In the genomic region with DNA sequence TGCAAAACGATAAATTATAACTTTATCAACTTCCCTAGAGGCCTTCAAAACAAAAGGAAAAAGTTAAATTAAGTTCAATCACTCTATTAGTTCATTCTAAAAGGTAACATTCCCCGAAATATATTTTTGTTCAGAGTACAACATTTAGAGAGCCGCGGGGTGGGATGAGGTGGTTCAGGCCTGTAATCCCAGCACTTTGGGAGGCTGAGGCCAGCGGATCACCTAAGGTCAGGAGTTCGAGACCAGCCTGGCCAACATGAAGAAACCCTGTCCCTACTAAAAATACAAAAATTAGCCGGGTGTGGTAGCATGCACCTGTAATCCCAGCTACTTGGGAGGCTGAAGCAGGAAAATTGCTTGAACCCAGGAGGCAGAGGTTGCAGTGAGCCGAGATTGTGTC, we compare ENCODE assay signal across 8 cellular contexts.
DNase-seq lines count a peak whose midpoint lies in the region; ATAC-seq, FAIRE-seq and TF ChIP-seq lines count a peak whose summit lies in the region.
"Not testable (repeated sequence)": the region's sequence is repeated elsewhere in the genome, so short reads cannot be mapped to it uniquely, and the experiment has no call there.

No MANE protein-coding gene starts in this region.

- POLR2A ChIA-PET in A549 (lab: Yijun Ruan, JAX) = interaction anchor here (0.5 kb wide), 1 partner anchor 11 kb away, joined by 4 read pairs; no protein-coding TSS in a partner anchor
- POLR2A ChIA-PET in activated B cell treated with CpG ODN at 0.5 μM for 24 hours (lab: Charles Lee) = not testable (repeated sequence)

- H4K20me1 ChIP-seq in OCI-LY3 (ENCODE audit: insufficient read depth, low read length); keratinocyte (ENCODE audit: control insufficient read depth, extremely low read depth, insufficient read depth, low read length); osteoblast (ENCODE audit: insufficient read depth, low read length): not testable (repeated sequence)

- FAIRE-seq in A549 (lab: Jason Lieb, UNC); keratinocyte (lab: Jason Lieb, UNC): not testable (repeated sequence)

- H3K4me1 ChIP-seq in A549 (peaks cover 57% of the 10 kb centered on the region), OCI-LY3 (ENCODE audit: low read length) (peaks cover 71% of the 10 kb centered on the region), breast epithelium (peaks cover 3 to 13% of the 10 kb centered on the region in 2 donors), keratinocyte (ENCODE audit: control insufficient read depth, extremely low read depth, insufficient read depth, low read length) (peaks cover 50% of the 10 kb centered on the region), osteoblast (ENCODE audit: insufficient read depth, low read length) (peaks cover 34% of the 10 kb centered on the region), suprapubic skin (peaks cover 49% of the 10 kb centered on the region)

- TF ChIP-seq POLR2A in A549 (IDR thresholded peaks at IDR 0.05; ENCODE audit: low read length); breast epithelium (IDR thresholded peaks at IDR 0.05); suprapubic skin (IDR thresholded peaks at IDR 0.05): not testable (repeated sequence)

- H3K9ac ChIP-seq in OCI-LY3 (ENCODE audit: low read length) = not testable (repeated sequence)
- H3K9ac ChIP-seq in keratinocyte (ENCODE audit: control insufficient read depth, extremely low read depth, insufficient read depth, low read length) = peak overlapping the region; percentile 80

- peak overlapping the region; percentile 82 for H3K4me2 ChIP-seq in A549
- peak overlapping the region; percentile 75 for H3K4me2 ChIP-seq in OCI-LY3 (ENCODE audit: low read length)
- H3K4me2 ChIP-seq in keratinocyte (ENCODE audit: control insufficient read depth, extremely low read depth, insufficient read depth, low read depth, low read length) = peak overlapping the region; percentile 94
- peak overlapping the region; percentile 73 for H3K4me2 ChIP-seq in osteoblast (ENCODE audit: insufficient read depth, low read length)

- peaks cover 66% of the 10 kb centered on the region for H3K4me1 Mint-ChIP-seq in activated B cell treated with CpG ODN at 0.5 μM for 24 hours

- CTCF ChIA-PET in A549 (lab: Yijun Ruan, JAX) = interaction anchor here (1.2 kb wide), 1 partner anchor 15 kb away, joined by 3 read pairs; no protein-coding TSS in a partner anchor
- CTCF ChIA-PET in activated B cell treated with CpG ODN at 0.5 μM for 24 hours (lab: Charles Lee) = not testable (repeated sequence)

- dilution Hi-C loops in keratinocyte (cut with MboI; ENCODE audit: extremely low pct_ligation_motif_present, low sequenced_read_pairs) = not testable (repeated sequence)

- H2AFZ ChIP-seq in OCI-LY3 (ENCODE audit: low read depth, low read length); osteoblast (ENCODE audit: low read length): not testable (repeated sequence)
- peak overlapping the region; percentile 96 for H2AFZ ChIP-seq in keratinocyte (ENCODE audit: control insufficient read depth, low read length)

- H3K4me3 Mint-ChIP-seq in activated B cell treated with CpG ODN at 0.5 μM for 24 hours = peak overlapping the region; percentile 71

- 59% methylated on average over 8 of the region's 8 CpGs for WGBS in A549 (ENCODE audit: missing lambda C conversion rate)
- 82% methylated on average over 8 of the region's 8 CpGs for WGBS in suprapubic skin

- H3K27ac ChIP-seq in A549 = peak overlapping the region; percentile 86 to 87
- peak overlapping the region; percentile 86 for H3K27ac ChIP-seq in OCI-LY3 (ENCODE audit: low read length)
- H3K27ac ChIP-seq in breast epithelium = peak overlapping the region; percentile 80 to 85
- peak overlapping the region; percentile 88 for H3K27ac ChIP-seq in keratinocyte (ENCODE audit: control insufficient read depth, insufficient read depth, low read length)
- H3K27ac ChIP-seq in osteoblast (ENCODE audit: low read depth, low read length) = not testable (repeated sequence)
- peak overlapping the region; percentile 71 for H3K27ac ChIP-seq in suprapubic skin

- TF ChIP-seq EP300 in A549 (IDR thresholded peaks at IDR 0.05); suprapubic skin (IDR thresholded peaks at IDR 0.05): not testable (repeated sequence)

- not testable (repeated sequence) for H3K9me3 ChIP-seq in A549; OCI-LY3 (ENCODE audit: insufficient read depth, low read length); breast epithelium; keratinocyte (ENCODE audit: control insufficient read depth, low read depth, low read length); osteoblast (ENCODE audit: low read depth, low read length); suprapubic skin

- not testable (repeated sequence) for H3K27me3 Mint-ChIP-seq in activated B cell treated with CpG ODN at 0.5 μM for 24 hours

- H3K79me2 ChIP-seq in OCI-LY3 (ENCODE audit: low read length); keratinocyte (ENCODE audit: control insufficient read depth, insufficient read depth, low read length); osteoblast (ENCODE audit: insufficient read depth, low read length): not testable (repeated sequence)

- H3K36me3 ChIP-seq in OCI-LY3 (replicated peaks; ENCODE audit: low read depth, low read length); breast epithelium; keratinocyte (ENCODE audit: control insufficient read depth in 2 of 2, extremely low read depth in 1 of 2, insufficient read depth in 2 of 2, low read length in 2 of 2); osteoblast (ENCODE audit: insufficient read depth, low read length); suprapubic skin: not testable (repeated sequence)

- H3K27ac Mint-ChIP-seq in activated B cell treated with CpG ODN at 0.5 μM for 24 hours = peak overlapping the region; percentile 61

- H3K36me3 Mint-ChIP-seq in activated B cell treated with CpG ODN at 0.5 μM for 24 hours (ENCODE audit: low read depth) = not testable (repeated sequence)

- not testable (repeated sequence) for H3K27me3 ChIP-seq in OCI-LY3 (ENCODE audit: low read depth, low read length); breast epithelium; keratinocyte (ENCODE audit: control insufficient read depth, extremely low read depth, insufficient read depth, low read length); osteoblast (ENCODE audit: insufficient read depth, low read length); suprapubic skin

- intact Hi-C loops in activated B cell treated with CpG ODN at 0.5 μM for 24 hours (cut with micrococcal nuclease) = loop anchor here (2.0 kb wide), 1 partner anchor 34 kb away; no protein-coding TSS in a partner anchor
- intact Hi-C loops in breast epithelium (cut with DNase I; ENCODE audit: low total_unique reads) = not testable (repeated sequence)

- not testable (repeated sequence) for H3K9me1 ChIP-seq in keratinocyte (ENCODE audit: control insufficient read depth, extremely low read depth, insufficient read depth, low read length)

- DNase-seq in A549 (ENCODE audit: low read depth in 1 of 2, low spot score in 1 of 2); activated B cell treated with CpG ODN at 0.5 μM for 24 hours; breast epithelium (ENCODE audit: low spot score in 2 of 2); keratinocyte (ENCODE audit: low read depth, low spot score); osteoblast (ENCODE audit: insufficient read length, low spot score, missing footprints); suprapubic skin (ENCODE audit: low spot score in 2 of 2): not testable (repeated sequence)

- not testable (repeated sequence) for TF ChIP-seq RAD21 in A549 (conservative IDR thresholded peaks at IDR 0.05 in 1 of 2, IDR thresholded peaks at IDR 0.05 in 1 of 2)

- H3K4me3 ChIP-seq in A549 (peak overlapping the region; percentile 31), GM08714 (ENCODE audit: low read length) (peak overlapping the region; percentile 48; the same call in 1 of the 2 replicates), OCI-LY3 (ENCODE audit: low read length) (peak overlapping the region; percentile 35; the same call in 1 of the 2 replicates), breast epithelium (peak overlapping the region in 2 of 3 donors; percentile 13 to 23), keratinocyte (ENCODE audit: control insufficient read depth in 2 of 3, extremely low read depth in 1 of 3, insufficient read depth in 2 of 3, low read depth in 1 of 3, low read length in 3 of 3) (peak overlapping the region in 1 of 3 experiments; percentile 62), suprapubic skin (peak overlapping the region; percentile 26)
- H3K4me3 ChIP-seq in osteoblast (ENCODE audit: insufficient read depth, low read length) = not testable (repeated sequence)

- not testable (repeated sequence) for TF ChIP-seq CTCF in A549 (IDR thresholded peaks at IDR 0.05); OCI-LY3 (IDR thresholded peaks at IDR 0.05; ENCODE audit: low read depth, low read length); activated B cell treated with CpG ODN at 0.5 μM for 24 hours (IDR thresholded peaks at IDR 0.05); breast epithelium (IDR thresholded peaks at IDR 0.05); keratinocyte (optimal IDR thresholded peaks at IDR 0.05 in 1 of 3, IDR thresholded peaks at IDR 0.05 in 1 of 3, conservative IDR thresholded peaks at IDR 0.05 in 1 of 3; ENCODE audit: extremely low read depth in 1 of 3, insufficient read depth in 2 of 3, low read length in 3 of 3); osteoblast (IDR thresholded peaks at IDR 0.05; ENCODE audit: extremely low read depth, low read depth, low read length); suprapubic skin (IDR thresholded peaks at IDR 0.05)

- not testable (repeated sequence) for H3K9me3 Mint-ChIP-seq in activated B cell treated with CpG ODN at 0.5 μM for 24 hours

- ATAC-seq in A549; activated B cell treated with CpG ODN at 0.5 μM for 24 hours (ENCODE audit: low read depth): not testable (repeated sequence)
